Comparison of ENCODE assay signal across 7 cellular contexts in genomic region chr19:5624741-5625140, GRCh38. TPM values are rescaled to one million over a fixed set of nuclear protein-coding genes. Genes with fewer than 3 reads are reported as not detected.
A peak's percentile ranks its signal among the peaks of the same experiment; 100 is the strongest.
DNase-seq lines count a peak whose midpoint lies in the region; ATAC-seq and TF ChIP-seq lines count a peak whose summit lies in the region.

No MANE protein-coding gene starts in this region.

- H3K9me2 ChIP-seq in HCT116 (ENCODE audit: insufficient read depth) = no peaks in the 10 kb centered on the region

- H3K27me3 ChIP-seq in HCT116 (ENCODE audit: insufficient read depth, low read length) (no peaks in the 10 kb centered on the region), gastroesophageal sphincter (no peaks in the 10 kb centered on the region), spleen (replicated peaks in 1 of 7) (no peaks in the 10 kb centered on the region)

- peak overlapping the region; percentile 85 for H3K4me2 ChIP-seq in HCT116 (ENCODE audit: low read length)

- no peak for DNase-seq in HCT116 (ENCODE audit: low read depth, low spot score)
- no peak for DNase-seq in T-helper 17 cell
- no peak for DNase-seq in spleen
- DNase-seq in NCI-H1436 (lab: John Stamatoyannopoulos, UW) = no peak
- DNase-seq in activated CD4-positive, alpha-beta T cell treated with anti-CD3 and anti-CD28 coated beads, Interleukin-2, amount 50 U/mL, for 4 hours = no peak

- no peaks in the 10 kb centered on the region for H3K27me3 Mint-ChIP-seq in T-helper 17 cell

- H2AFZ ChIP-seq in HCT116 (ENCODE audit: low read depth, low read length, poor library complexity, severe bottlenecking) = no peak overlapping the region

- no peak for TF ChIP-seq EP300 in gastroesophageal sphincter (IDR thresholded peaks at IDR 0.05)

- H3K4me3 ChIP-seq in HCT116 (replicated peaks in 1 of 2; ENCODE audit: low read depth in 1 of 2, low read length in 2 of 2) (peak overlapping the region; percentile 87 to 97), gastroesophageal sphincter (peak overlapping the region in 1 of 2 donors; percentile 100), spleen (peak overlapping the region; percentile 85 to 99 (median 92))

- H3K9me3 ChIP-seq in HCT116 (ENCODE audit: control insufficient read depth in 1 of 2, insufficient read depth in 1 of 2, low read depth in 1 of 2, low read length in 2 of 2) (no peaks in the 10 kb centered on the region), T-helper 17 cell (ENCODE audit: control insufficient read depth, low read length, poor library complexity, severe bottlenecking) (no peaks in the 10 kb centered on the region), gastroesophageal sphincter (no peaks in the 10 kb centered on the region), spleen (no peaks in the 10 kb centered on the region)

- TF ChIP-seq POLR2A in HCT116 (IDR thresholded peaks at IDR 0.05; ENCODE audit: borderline replicate concordance, extremely low read depth, insufficient read depth, insufficient read length) (no peak), gastroesophageal sphincter (IDR thresholded peaks at IDR 0.05) (no peak), spleen (IDR thresholded peaks at IDR 0.05) (no peak)

- TF ChIP-seq RAD21 in HCT116 (IDR thresholded peaks at IDR 0.05; ENCODE audit: low read depth) = no peak

- peaks cover 62% of the 10 kb centered on the region for H3K4me1 Mint-ChIP-seq in T-helper 17 cell

- TSS peak; percentile 31 for BruUV-seq in HCT116 (replicated peaks; lab: Mats Ljungman, UMichigan)

- 23 to 36% methylated on average over 6 of the region's 7 CpGs for WGBS in gastroesophageal sphincter (ENCODE audit: low coverage in 1 of 2), 2 donors
- WGBS in spleen, 5 donors = 19 to 27% (median 25%) methylated on average over 7 of the region's 7 CpGs

- ATAC-seq in HCT116 = no peak
- no peak for ATAC-seq in T-helper 17 cell
- ATAC-seq in gastroesophageal sphincter = no peak
- ATAC-seq in GM21515 (IDR thresholded peaks at IDR 0.05; ENCODE audit: unreplicated experiment) = no peak

- TF ChIP-seq CTCF in HCT116 (IDR thresholded peaks at IDR 0.05 in 2 of 3, conservative IDR thresholded peaks at IDR 0.05 in 1 of 3; ENCODE audit: borderline replicate concordance in 1 of 3, insufficient read depth in 1 of 3, low read depth in 2 of 3, low read length in 2 of 3) = no peak
- TF ChIP-seq CTCF in gastroesophageal sphincter (IDR thresholded peaks at IDR 0.05) = no peak
- TF ChIP-seq CTCF in spleen (IDR thresholded peaks at IDR 0.05 in 8 of 11, conservative IDR thresholded peaks at IDR 0.05 in 3 of 11) = no peak

- peak overlapping the region; percentile 100 for H3K4me3 Mint-ChIP-seq in T-helper 17 cell

- peak overlapping the region; percentile 100 for H3K27ac Mint-ChIP-seq in T-helper 17 cell

- peak overlapping the region; percentile 98 for H3K9ac ChIP-seq in HCT116 (ENCODE audit: low read length)

- RAD21 ChIA-PET in HCT116 (lab: Charles Lee; ENCODE audit: low non-redundant PET in 1 of 2, low total read pairs in 2 of 2, uncharacterized antibody in 2 of 2, unreplicated experiment in 2 of 2) = no interaction called here

- H4K20me1 ChIP-seq in HCT116 (ENCODE audit: insufficient read depth) = peaks cover 27% of the 10 kb centered on the region

- H3K36me3 Mint-ChIP-seq in T-helper 17 cell (ENCODE audit: low read depth) = peaks cover 6% of the 10 kb centered on the region

- peaks cover 14 to 24% of the 10 kb centered on the region in 2 experiments; a peak in 3 of 4 replicates for H3K4me1 ChIP-seq in HCT116 (ENCODE audit: control insufficient read depth in 1 of 2, insufficient read depth in 2 of 2, low read length in 2 of 2)
- H3K4me1 ChIP-seq in gastroesophageal sphincter = peaks cover 8 to 82% (median 51%) of the 10 kb centered on the region in 3 donors
- H3K4me1 ChIP-seq in spleen = peaks cover 65 to 86% (median 80%) of the 10 kb centered on the region in 6 donors

- POLR2A ChIA-PET in HCT116 (lab: Charles Lee) = interaction anchor here (1.6 kb wide), 1 partner anchor 65 kb away, joined by 3 read pairs; the partner anchor contains the start of gene RPL36

- CTCF ChIA-PET in HCT116 (lab: Charles Lee) = no interaction called here

- H3K36me3 ChIP-seq in HCT116 (ENCODE audit: control insufficient read depth in 1 of 2, insufficient read depth in 2 of 2, low read length in 2 of 2) (peaks cover 43 to 65% of the 10 kb centered on the region in 2 experiments), gastroesophageal sphincter (peaks cover 0 to 55% of the 10 kb centered on the region in 2 donors), spleen (peaks cover 0 to 66% (median 32%) of the 10 kb centered on the region in 6 donors)

- H3K27ac ChIP-seq in HCT116 (ENCODE audit: low read depth, low read length) (peak overlapping the region; percentile 92; the same call in 1 of the 2 replicates), gastroesophageal sphincter (peak overlapping the region in 3 of 4 donors; percentile 55 to 99 (median 99)), spleen (peak overlapping the region in 7 of 8 donors; percentile 94 to 99 (median 97))

- intact Hi-C loops in HCT116 (cut with micrococcal nuclease) (no loop called here), spleen (cut with DNase I; ENCODE audit: low total_unique reads) (loop anchor here (10.0 kb wide), 1 partner anchor 50 kb away; no protein-coding TSS in a partner anchor)

- peaks cover 97% of the 10 kb centered on the region for H3K79me2 ChIP-seq in HCT116 (ENCODE audit: insufficient read depth, low read length)

TF ChIP-seq in HCT116, 20 proteins besides CTCF, POLR2A, EP300 and RAD21:
- TF ChIP-seq SP1 (IDR thresholded peaks at IDR 0.05; ENCODE audit: low read depth) (no peak), MAX (IDR thresholded peaks at IDR 0.05) (no peak), ELF1 (IDR thresholded peaks at IDR 0.05; ENCODE audit: borderline replicate concordance, low read depth) (no peak), EZH2 (IDR thresholded peaks at IDR 0.05) (no peak), POLR2AphosphoS5 (IDR thresholded peaks at IDR 0.05; ENCODE audit: low read depth, low read length) (no peak), SRF (IDR thresholded peaks at IDR 0.05; ENCODE audit: low read depth) (no peak), SIN3A (IDR thresholded peaks at IDR 0.05; ENCODE audit: low read depth) (no peak), ATF3 (IDR thresholded peaks at IDR 0.05) (no peak), TCF7L2 (IDR thresholded peaks at IDR 0.05; ENCODE audit: borderline replicate concordance, extremely low read depth, insufficient read depth, insufficient read length) (no peak), EZH2phosphoT487 (IDR thresholded peaks at IDR 0.05; ENCODE audit: borderline replicate concordance) (no peak), FOSL1 (IDR thresholded peaks at IDR 0.05; ENCODE audit: low read depth) (no peak), YY1 (IDR thresholded peaks at IDR 0.05; ENCODE audit: extremely low read depth, insufficient replicate concordance, low read depth, low read length) (no peak), ZBTB33 (IDR thresholded peaks at IDR 0.05; ENCODE audit: extremely low read depth, insufficient replicate concordance, low read length) (no peak)

RNA-seq across cellular contexts. Expression of gene SAFB, which starts 1.9 kb away (rescaled TPM):
- total RNA-seq in HCT116 (2021; ENCODE audit: unreplicated experiment) (143 TPM), T-helper 17 cell (100 to 1,000 TPM; 173 to 183 TPM), gastroesophageal sphincter (10 to 100 TPM; 39.7 to 73.6 (median 65.2) TPM), spleen (100 to 1,000 TPM in 5 of 7 donors, 10 to 100 TPM in 2; 94.5 to 161 (median 112) TPM)
- 64.7 and 80.0 TPM in 2 replicates for polyA plus RNA-seq in HCT116 (2012)
- 10 to 100 TPM; 41.7 to 70.0 (median 64.8) TPM for polyA plus RNA-seq in spleen

RNA-seq across cellular contexts. Expression of gene SAFB2, which starts 2.2 kb away (rescaled TPM):
- 86.9 TPM for total RNA-seq in HCT116 (2021; ENCODE audit: unreplicated experiment)
- 52.8 and 74.1 TPM in 2 replicates for polyA plus RNA-seq in HCT116 (2012)
- total RNA-seq in T-helper 17 cell = 100 to 1,000 TPM; 241 to 255 TPM
- 10 to 100 TPM; 25.3 to 81.6 (median 41.6) TPM for total RNA-seq in gastroesophageal sphincter
- total RNA-seq in spleen = 100 to 1,000 TPM in 6 of 7 donors, 10 to 100 TPM in 1; 73.4 to 146 (median 117) TPM
- 10 to 100 TPM; 34.8 to 90.6 (median 60.1) TPM for polyA plus RNA-seq in spleen

RNA-seq across cellular contexts. Expression of gene MICOS13, which starts 55.6 kb away (rescaled TPM):
- total RNA-seq in HCT116 (2021; ENCODE audit: unreplicated experiment) = 61.6 TPM
- polyA plus RNA-seq in HCT116 (2012) = 55.0 and 73.1 TPM in 2 replicates
- total RNA-seq in T-helper 17 cell = 10 to 100 TPM; 26.9 to 27.9 TPM
- 10 to 100 TPM; 29.7 to 60.6 (median 50.7) TPM for total RNA-seq in gastroesophageal sphincter
- total RNA-seq in spleen = 10 to 100 TPM; 15.7 to 41.0 (median 36.8) TPM
- 10 to 100 TPM; 71.0 to 89.5 (median 78.0) TPM for polyA plus RNA-seq in spleen

RNA-seq across cellular contexts. Expression of gene HSD11B1L, which starts 56.1 kb away (rescaled TPM):
- total RNA-seq in HCT116 (2021; ENCODE audit: unreplicated experiment) (6.0 TPM), T-helper 17 cell (1 to 10 TPM; 1.4 to 3.1 TPM), gastroesophageal sphincter (10 to 100 TPM; 11.2 to 22.9 (median 18.9) TPM), spleen (1 to 10 TPM; 1.9 to 8.8 (median 3.1) TPM)
- 6.4 and 6.9 TPM in 2 replicates for polyA plus RNA-seq in HCT116 (2012)
- 1 to 10 TPM; 3.3 to 5.5 (median 3.8) TPM for polyA plus RNA-seq in spleen

RNA-seq across cellular contexts. Expression of gene TINCR, which starts 57.0 kb away (rescaled TPM):
- total RNA-seq in HCT116 (2021; ENCODE audit: unreplicated experiment) (6.1 TPM), T-helper 17 cell (1 to 10 TPM; 2.0 to 2.8 TPM), gastroesophageal sphincter (under 1 TPM; 0.35 to 0.64 (median 0.44) TPM), spleen (under 1 TPM in 5 of 7 donors, not detected in 2; 0.26 to 0.73 (median 0.27) TPM)
- polyA plus RNA-seq in HCT116 (2012) = 4.1 and 5.8 TPM in 2 replicates
- polyA plus RNA-seq in spleen = under 1 TPM; 0.05 to 0.10 (median 0.09) TPM
